In the genomic region with DNA sequence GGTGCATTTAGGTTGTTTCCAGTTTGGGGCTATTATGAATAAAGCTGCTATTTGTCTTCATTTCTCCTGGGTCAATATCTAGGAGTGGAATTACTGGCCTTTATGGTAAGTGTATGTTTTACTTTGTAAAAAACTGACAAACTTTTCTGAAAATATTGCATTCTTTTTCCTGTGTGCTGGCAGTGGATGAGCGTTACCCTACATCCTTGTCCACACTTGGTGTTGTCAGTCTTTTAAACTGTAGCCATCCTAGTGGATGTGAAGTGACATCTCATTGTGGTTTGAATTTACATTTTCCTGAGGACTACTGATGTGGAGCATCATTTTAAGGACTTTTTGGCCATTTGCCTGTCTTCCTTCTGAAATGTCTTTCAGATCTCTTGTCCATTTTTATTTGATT, we compare ENCODE assay signal across 27 cellular contexts.
"Had no signal": no experiment of that assay in that cellular context is flagged by ENCODE, and none has a peak within 500 bp of the region (broad histone marks: within the 10 kb centered on the region; RNA-seq: fewer than 3 reads in every experiment).

No MANE protein-coding gene starts in this region.

- H3K27ac ChIP-seq: stomach, suprapubic skin, testis, thoracic aorta, thyroid gland, tibial artery, tibial nerve, transverse colon, upper lobe of left lung, upper lobe of right lung, uterus, vagina had no signal

- FAIRE-seq: urothelium cell line had no signal

- H3K36me3 ChIP-seq: stomach, suprapubic skin, thyroid gland, tibial artery, tibial nerve, upper lobe of left lung, upper lobe of right lung, uterus, vagina had no signal

- ATAC-seq: stimulated activated effector memory CD8-positive, alpha-beta T cell treated with anti-CD3 and anti-CD28 coated beads, Interleukin-12 subunit alpha, Interleukin-12 subunit beta, amount 100 ng/mL, for 72 hours; stimulated activated memory B cell treated with anti-CD40 and anti-IgM and Interleukin-4, amounts not matched to agents 10 μg/mL and 1 μg/mL and 100 μg/mL, for 72 hours; stimulated activated naive B cell treated with anti-CD40 and anti-IgM and Interleukin-4, amounts not matched to agents 10 μg/mL and 1 μg/mL and 100 μg/mL, for 72 hours; stimulated activated naive CD8-positive, alpha-beta T cell treated with anti-CD3 and anti-CD28 coated beads, Interleukin-15, amount 100 ng/mL, for 72 hours; stimulated activated naive CD8-positive, alpha-beta T cell treated with anti-CD3 and anti-CD28 coated beads, Interleukin-15, Interleukin-2, amounts not matched to agents 100 U/mL and 50 U/mL, for 24 hours; upper lobe of right lung had no signal

- H3K27me3 ChIP-seq: testis, thyroid gland, tibial nerve, transverse colon, upper lobe of left lung, uterus, vagina had no signal

- H3K4me1 ChIP-seq: stomach, suprapubic skin, testis, thyroid gland, tibial artery, tibial nerve, transverse colon, upper lobe of left lung, upper lobe of right lung, uterus, vagina had no signal

- DNase-seq: stimulated activated CD4-positive, alpha-beta T cell treated with anti-CD3 and anti-CD28 coated beads, Interleukin-2, amount 100 ng/mL, for 48 hours; stimulated activated CD4-positive, alpha-beta T cell treated with anti-CD3 and anti-CD28 coated beads, Interleukin-4, amount 100 ng/mL, for 1 hour; stimulated activated CD4-positive, alpha-beta T cell treated with anti-CD3 and anti-CD28 coated beads, Interleukin-4, amount 100 ng/mL, for 24 hours; stimulated activated CD4-positive, alpha-beta T cell treated with anti-CD3 and anti-CD28 coated beads, Interleukin-4, amount 100 ng/mL, for 4 hours; stimulated activated CD8-positive, alpha-beta memory T cell treated with anti-CD3 and anti-CD28 coated beads, Interleukin-4, amount 100 ng/mL, for 48 hours; stimulated activated naive B cell treated with anti-CD40 and anti-IgM and Interleukin-4, amounts not matched to agents 10 μg/mL and 1 μg/mL and 100 μg/mL, for 72 hours; stimulated activated naive CD4-positive, alpha-beta T cell; stimulated activated naive CD4-positive, alpha-beta T cell treated with Interleukin-2 at 50 U/mL for 16 hours; stimulated activated naive CD8-positive, alpha-beta T cell treated with anti-CD3 and anti-CD28 coated beads, Interleukin-15, amount 100 ng/mL, for 72 hours; stimulated activated naive CD8-positive, alpha-beta T cell treated with anti-CD3 and anti-CD28 coated beads, Interleukin-15, Interleukin-2, amounts not matched to agents 100 U/mL and 50 U/mL, for 24 hours; stomach; substantia nigra; testis; thyroid gland; tibial artery; transverse colon; trophoblast cell; upper lobe of left lung; upper lobe of right lung; uterus had no signal

- H3K4me3 ChIP-seq: stomach, suprapubic skin, testis, thoracic aorta, thyroid gland, tibial artery, tibial nerve, transverse colon, upper lobe of left lung, upper lobe of right lung, uterus, vagina had no signal

- H3K9me3 ChIP-seq: testis, thyroid gland had no signal
